25 cellular contexts compared by ENCODE assay signal in genomic region chr13:98452851-98453250, GRCh38.
DNase-seq lines count a peak whose midpoint lies in the region; ATAC-seq, FAIRE-seq and TF ChIP-seq lines count a peak whose summit lies in the region.
"Had no signal": no experiment of that assay in that cellular context is flagged by ENCODE, and none has a peak within 500 bp of the region (broad histone marks: within the 10 kb centered on the region; RNA-seq: fewer than 3 reads in every experiment).

No MANE protein-coding gene starts in this region.

- POLR2A ChIA-PET in HepG2 (lab: Yijun Ruan, JAX) = no interaction called here

- TF ChIP-seq POLR2A in HepG2 (IDR thresholded peaks at IDR 0.05; ENCODE audit: insufficient read depth in 1 of 2, low read depth in 2 of 2, low read length in 2 of 2) = no peak
- TF ChIP-seq POLR2A in right lobe of liver (IDR thresholded peaks at IDR 0.05) = no peak
- no peak for TF ChIP-seq POLR2A in GM12891 (IDR thresholded peaks at IDR 0.05; ENCODE audit: low read depth, low read length)

- no peaks in the 10 kb centered on the region for H3K27me3 Mint-ChIP-seq in osteocyte (ENCODE audit: unreplicated experiment)
- H3K27me3 Mint-ChIP-seq: activated CD8-positive, alpha-beta T cell treated with anti-CD3 and anti-CD28 coated beads for 36 hours had no signal

- H3K36me3 ChIP-seq in HepG2 (replicated peaks in 1 of 2; ENCODE audit: control insufficient read depth in 1 of 2, insufficient read depth in 2 of 2, low read length in 2 of 2) (peaks cover 22 to 66% of the 10 kb centered on the region in 2 experiments), right lobe of liver (peaks cover 0 to 46% (median 6%) of the 10 kb centered on the region in 4 donors)

- H3K9ac ChIP-seq in HepG2 (ENCODE audit: insufficient read depth, low read depth, low read length) = no peak overlapping the region

- TF ChIP-seq CTCF in HepG2 (CRISPR knock-in tag; IDR thresholded peaks at IDR 0.05) (no peak), right lobe of liver (IDR thresholded peaks at IDR 0.05) (no peak), coronary artery (IDR thresholded peaks at IDR 0.05) (no peak), osteocyte (IDR thresholded peaks at IDR 0.05) (no peak), GM13977 (IDR thresholded peaks at IDR 0.05; ENCODE audit: extremely low read depth, insufficient read depth, missing control alignments) (no peak)

- CTCF ChIA-PET in HepG2 (lab: Yijun Ruan, JAX; ENCODE audit: low intra/inter-chr PET ratio, low total read pairs) = no interaction called here

- ATAC-seq in HepG2 = no peak
- no peak for ATAC-seq in right lobe of liver
- ATAC-seq in HG03039 (IDR thresholded peaks at IDR 0.05; ENCODE audit: unreplicated experiment) = no peak
- ATAC-seq: activated CD8-positive, alpha-beta T cell treated with anti-CD3 and anti-CD28 coated beads for 36 hours; heart left ventricle had no signal

- no peaks in the 10 kb centered on the region for H3K79me2 ChIP-seq in HepG2 (ENCODE audit: insufficient read depth, low read length)

- H3K4me3 Mint-ChIP-seq in osteocyte (ENCODE audit: unreplicated experiment) = no peak overlapping the region
- H3K4me3 Mint-ChIP-seq: activated CD8-positive, alpha-beta T cell treated with anti-CD3 and anti-CD28 coated beads for 36 hours; brain had no signal

- H4K20me1 ChIP-seq in HepG2 (ENCODE audit: insufficient read depth, low read length) = peaks cover 12% of the 10 kb centered on the region

- in situ Hi-C loops in HepG2 (cut with HindIII; ENCODE audit: extremely low pct_ligation_motif_present, low pct_unique_long_range_greater_than_20kb) = no loop called here
- in situ Hi-C loops in GM13977 (cut with MboI; ENCODE audit: low pct_unique_long_range_greater_than_20kb, low sequenced_read_pairs, unreplicated experiment) = no loop called here

- H3K4me1 Mint-ChIP-seq in osteocyte (ENCODE audit: unreplicated experiment) = peaks cover 83% of the 10 kb centered on the region

- TF ChIP-seq EP300 in HepG2 (IDR thresholded peaks at IDR 0.05; ENCODE audit: low read depth in 2 of 2, low read length in 2 of 2) (no peak), HepG2 (CRISPR knock-in tag; IDR thresholded peaks at IDR 0.05; ENCODE audit: borderline replicate concordance) (no peak)

- 87% methylated on average over 8 of the region's 8 CpGs for WGBS in HepG2 (ENCODE audit: low lambda C conversion rate)
- 89% methylated on average over 5 of the region's 8 CpGs for WGBS in right lobe of liver (ENCODE audit: insufficient coverage, low coverage, low lambda C conversion rate, missing lambda C conversion rate)

- no peak overlapping the region for H2AFZ ChIP-seq in HepG2 (ENCODE audit: low read length)

- DNase-seq in HepG2 (ENCODE audit: low spot score) (no peak), right lobe of liver (no peak), coronary artery (ENCODE audit: low spot score) (no peak), osteocyte (ENCODE audit: extremely low spot score, unreplicated experiment) (no peak), GM13977 (ENCODE audit: low spot score) (no peak), GM12891 (ENCODE audit: insufficient read length, low spot score) (no peak)
- DNase-seq: activated CD4-positive, CD25-positive, alpha-beta regulatory T cell; activated CD8-positive, alpha-beta T cell treated with anti-CD3 and anti-CD28 coated beads for 36 hours; activated gamma-delta T cell; DMS53; effector CD4-positive, alpha-beta T cell; heart left ventricle; kidney glomerular epithelial cell; NCI-H1417; NCI-H2081 treated with DMSO at 0.1 percent for 48 hours; NCI-H774; stimulated activated CD4-positive, alpha-beta T cell treated with anti-CD3 and anti-CD28 coated beads, Interleukin-15, amount 100 ng/mL, for 24 hours; stimulated activated naive CD4-positive, alpha-beta T cell; testis had no signal

- H3K4me3 ChIP-seq in HepG2 (replicated peaks in 1 of 3; ENCODE audit: insufficient read depth in 1 of 3, low read depth in 2 of 3, low read length in 3 of 3) (no peak overlapping the region), right lobe of liver (no peak overlapping the region), coronary artery (no peak overlapping the region)
- H3K4me3 ChIP-seq: heart left ventricle, lung, SJSA1, testis had no signal

- peaks cover 23% of the 10 kb centered on the region for H3K4me1 ChIP-seq in HepG2 (ENCODE audit: insufficient read depth, low read length)
- peaks cover 0 to 8% (median 3%) of the 10 kb centered on the region in 4 donors for H3K4me1 ChIP-seq in right lobe of liver

- H3K27me3 ChIP-seq in HepG2 (ENCODE audit: control insufficient read depth in 1 of 2, insufficient read depth in 2 of 2, low read length in 2 of 2) (no peaks in the 10 kb centered on the region), right lobe of liver (no peaks in the 10 kb centered on the region)
- H3K27me3 ChIP-seq: heart left ventricle, SJSA1, testis had no signal

- no peaks in the 10 kb centered on the region for H3K9me3 Mint-ChIP-seq in osteocyte (ENCODE audit: unreplicated experiment)
- H3K9me3 Mint-ChIP-seq: activated CD8-positive, alpha-beta T cell treated with anti-CD3 and anti-CD28 coated beads for 36 hours; brain had no signal

- no peak overlapping the region for H3K27ac ChIP-seq in HepG2 (ENCODE audit: extremely low read length, insufficient read depth, low read length)
- H3K27ac ChIP-seq in right lobe of liver = no peak overlapping the region
- peak overlapping the region; percentile 46 to 84 for H3K27ac ChIP-seq in coronary artery
- H3K27ac ChIP-seq: SJSA1 had no signal

- no peak for TF ChIP-seq RAD21 in HepG2 (CRISPR knock-in tag; IDR thresholded peaks at IDR 0.05)

- FAIRE-seq in HepG2 (lab: Jason Lieb, UNC) (no peak), GM12891 (lab: Jason Lieb, UNC) (no peak)
- FAIRE-seq: G401.6, GM19239 had no signal

- BruUV-seq in HepG2 (replicated peaks; lab: Mats Ljungman, UMichigan) = no TSS peak

- H3K27ac Mint-ChIP-seq in osteocyte (ENCODE audit: unreplicated experiment) = peak overlapping the region; percentile 90
- H3K27ac Mint-ChIP-seq: activated CD8-positive, alpha-beta T cell treated with anti-CD3 and anti-CD28 coated beads for 36 hours had no signal

- no peak overlapping the region for H3K4me2 ChIP-seq in HepG2 (ENCODE audit: low read depth, low read length)

- intact Hi-C loops in HepG2 (cut with micrococcal nuclease; ENCODE audit: unreplicated experiment) (no loop called here), right lobe of liver (cut with DNase I) (no loop called here)

- no peaks in the 10 kb centered on the region for H3K9me3 ChIP-seq in HepG2 (ENCODE audit: low read length)
- no peaks in the 10 kb centered on the region for H3K9me3 ChIP-seq in right lobe of liver
- H3K9me3 ChIP-seq: heart left ventricle, SJSA1, testis had no signal

- H3K36me3 Mint-ChIP-seq in osteocyte (ENCODE audit: unreplicated experiment) = peaks cover 39% of the 10 kb centered on the region

TF ChIP-seq in HepG2, 621 proteins besides CTCF, POLR2A, EP300 and RAD21 (continues in another document):
- TF ChIP-seq JUN (CRISPR knock-in tag; IDR thresholded peaks at IDR 0.05) (no peak), POLR2G (IDR thresholded peaks at IDR 0.05; ENCODE audit: low read depth, low read length) (peak; percentile 43; the same call in 1 of the 2 replicates), ZNF512B (CRISPR knock-in tag; IDR thresholded peaks at IDR 0.05; ENCODE audit: borderline replicate concordance) (no peak), HNRNPH1 (optimal IDR thresholded peaks at IDR 0.05; ENCODE audit: low read depth, low read length) (no peak)

TF ChIP-seq in GM12891, 5 proteins besides CTCF, POLR2A, EP300 and RAD21:
- no peak for TF ChIP-seq SPI1 (IDR thresholded peaks at IDR 0.05; ENCODE audit: low read depth, low read length)
- no peak for TF ChIP-seq POU2F2 (IDR thresholded peaks at IDR 0.05; ENCODE audit: low read depth, low read length)
- TF ChIP-seq TAF1 (IDR thresholded peaks at IDR 0.05; ENCODE audit: low read depth, low read length) = no peak
- no peak for TF ChIP-seq POLR2AphosphoS5 (IDR thresholded peaks at IDR 0.05; ENCODE audit: low read depth, low read length)
- no peak for TF ChIP-seq PAX5 (IDR thresholded peaks at IDR 0.05; ENCODE audit: insufficient read depth, low read length, severe bottlenecking)

Comparison
In these comparisons a context has a peak if more than half of its experiments do, and no peak if none do; other contexts are left out.
1. H3K27ac ChIP-seq: peak in coronary artery (2 of 2); none in HepG2 (single experiment) and right lobe of liver (0 of 3).